Comparison of ENCODE assay signal across 8 cellular contexts in the genomic region with DNA sequence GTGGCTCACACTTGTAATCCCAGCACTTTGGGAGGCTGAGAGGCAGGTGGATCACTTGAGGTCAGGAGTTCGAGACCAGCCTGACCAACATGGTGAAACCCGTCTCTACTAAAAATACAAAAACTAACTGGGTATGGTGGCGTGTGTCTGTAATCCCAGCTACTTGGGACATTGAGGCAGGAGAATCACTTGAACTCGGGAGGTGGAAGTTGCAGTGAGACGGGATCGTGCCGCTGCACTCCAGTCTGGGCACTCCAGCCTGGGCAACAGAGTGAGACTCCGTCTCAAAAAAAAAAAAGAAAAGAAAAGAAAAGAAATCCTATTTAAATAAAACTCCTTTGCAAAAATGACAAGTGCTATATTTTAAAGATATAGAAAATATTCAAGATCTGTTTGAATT. TPM values are rescaled to one million over a fixed set of nuclear protein-coding genes. Genes with fewer than 3 reads are reported as not detected.
DNase-seq lines count a peak whose midpoint lies in the region; ATAC-seq, FAIRE-seq and TF ChIP-seq lines count a peak whose summit lies in the region.
"Not testable (repeated sequence)": the region's sequence is repeated elsewhere in the genome, so short reads cannot be mapped to it uniquely, and the experiment has no call there.

No MANE protein-coding gene starts in this region.

- not testable (repeated sequence) for TF ChIP-seq POLR2A in A549 (IDR thresholded peaks at IDR 0.05; ENCODE audit: low read length)

- TF ChIP-seq RAD21 in A549 (conservative IDR thresholded peaks at IDR 0.05 in 1 of 2, IDR thresholded peaks at IDR 0.05 in 1 of 2): not testable (repeated sequence)

- H4K20me1 ChIP-seq in PC-9 (ENCODE audit: insufficient read depth): not testable (repeated sequence)

- WGBS in A549 (ENCODE audit: missing lambda C conversion rate): 96% methylated on average over 8 of the region's 8 CpGs

- H3K4me1 ChIP-seq in A549 (peaks cover 83% of the 10 kb centered on the region), PC-9 (replicated peaks; ENCODE audit: insufficient read depth) (peaks cover 74% of the 10 kb centered on the region)

- not testable (repeated sequence) for H2AFZ ChIP-seq in PC-9

- H3K4me3 Mint-ChIP-seq in activated CD4-positive, alpha-beta memory T cell treated with anti-CD3 and anti-CD28 coated beads, Interleukin-2, amount 10 ng/mL, durations not matched to agents 7 days and 5 days: peak overlapping the region; percentile 67
- peak overlapping the region; percentile 88 for H3K4me3 Mint-ChIP-seq in activated naive CD8-positive, alpha-beta T cell treated with anti-CD3 and anti-CD28 coated beads, Interleukin-2, amount 10 ng/mL, durations not matched to agents 7 days and 5 days
- peak overlapping the region; percentile 70 to 100 (median 90) for H3K4me3 Mint-ChIP-seq in naive B cell
- H3K4me3 Mint-ChIP-seq in stimulated activated naive CD8-positive, alpha-beta T cell treated with anti-CD3 and anti-CD28 coated beads, Interleukin-15, Interleukin-2, amounts not matched to agents 100 ng/mL and 50 ng/mL, for 24 hours: peak overlapping the region; percentile 100

- H3K4me3 ChIP-seq in A549, PC-9: not testable (repeated sequence)
- H3K4me3 ChIP-seq in GM08714 (ENCODE audit: low read length): peak overlapping the region; percentile 43

- peak overlapping the region; percentile 98 for H3K27ac Mint-ChIP-seq in activated CD4-positive, alpha-beta memory T cell treated with anti-CD3 and anti-CD28 coated beads, Interleukin-2, amount 10 ng/mL, durations not matched to agents 7 days and 5 days
- peak overlapping the region; percentile 88 for H3K27ac Mint-ChIP-seq in activated naive CD8-positive, alpha-beta T cell treated with anti-CD3 and anti-CD28 coated beads, Interleukin-2, amount 10 ng/mL, durations not matched to agents 7 days and 5 days
- peak overlapping the region in 2 of 6 donors; percentile 76 to 78 for H3K27ac Mint-ChIP-seq in naive B cell
- peak overlapping the region; percentile 93 for H3K27ac Mint-ChIP-seq in stimulated activated naive CD8-positive, alpha-beta T cell treated with anti-CD3 and anti-CD28 coated beads, Interleukin-15, Interleukin-2, amounts not matched to agents 100 ng/mL and 50 ng/mL, for 24 hours

- intact Hi-C loops in PC-9 (cut with micrococcal nuclease; ENCODE audit: unreplicated experiment): not testable (repeated sequence)

- H3K4me2 ChIP-seq in A549: peak overlapping the region; percentile 90
- not testable (repeated sequence) for H3K4me2 ChIP-seq in PC-9

- not testable (repeated sequence) for ATAC-seq in A549; activated naive CD8-positive, alpha-beta T cell treated with anti-CD3 and anti-CD28 coated beads, Interleukin-2, amount 10 ng/mL, durations not matched to agents 7 days and 5 days (ENCODE audit: low read depth); naive B cell (ENCODE audit: low read depth in 2 of 2)

- POLR2A ChIA-PET in A549 (lab: Yijun Ruan, JAX): interaction anchor here (1.2 to 4.5 kb wide), 3 partner anchors 9 to 758 kb away, joined by 3 to 21 read pairs (median 14); partner anchors contain the start of gene BTG1
- POLR2A ChIA-PET in PC-9 (lab: Charles Lee; ENCODE audit: unreplicated experiment): not testable (repeated sequence)
- POLR2A ChIA-PET in activated CD4-positive, alpha-beta memory T cell treated with anti-CD3 and anti-CD28 coated beads, Interleukin-2, amount 10 ng/mL, durations not matched to agents 7 days and 5 days (lab: Charles Lee): interaction anchor here (0.9 to 10.0 kb wide), 6 partner anchors 9 to 519 kb away, joined by 3 to 397 read pairs (median 18); partner anchors contain the start of gene BTG1
- POLR2A ChIA-PET in activated naive CD8-positive, alpha-beta T cell treated with anti-CD3 and anti-CD28 coated beads, Interleukin-2, amount 10 ng/mL, durations not matched to agents 7 days and 5 days (lab: Charles Lee): interaction anchor here (0.6 to 10.2 kb wide), 9 partner anchors 9 to 268 kb away, joined by 3 to 311 read pairs (median 4); partner anchors contain the start of gene BTG1

- H3K9me3 Mint-ChIP-seq in activated CD4-positive, alpha-beta memory T cell treated with anti-CD3 and anti-CD28 coated beads, Interleukin-2, amount 10 ng/mL, durations not matched to agents 7 days and 5 days; activated naive CD8-positive, alpha-beta T cell treated with anti-CD3 and anti-CD28 coated beads, Interleukin-2, amount 10 ng/mL, durations not matched to agents 7 days and 5 days; naive B cell; stimulated activated naive CD8-positive, alpha-beta T cell treated with anti-CD3 and anti-CD28 coated beads, Interleukin-15, Interleukin-2, amounts not matched to agents 100 ng/mL and 50 ng/mL, for 24 hours: not testable (repeated sequence)

- not testable (repeated sequence) for TF ChIP-seq CTCF in A549 (IDR thresholded peaks at IDR 0.05); PC-9 (conservative IDR thresholded peaks at IDR 0.05)

- FAIRE-seq in A549 (lab: Jason Lieb, UNC): not testable (repeated sequence)

- CTCF ChIA-PET in A549 (lab: Yijun Ruan, JAX): interaction anchor here (0.7 to 2.7 kb wide), 7 partner anchors 9 to 754 kb away, joined by 3 to 11 read pairs (median 3); no protein-coding TSS in a partner anchor
- CTCF ChIA-PET in PC-9 (lab: Charles Lee): not testable (repeated sequence)
- CTCF ChIA-PET in activated CD4-positive, alpha-beta memory T cell treated with anti-CD3 and anti-CD28 coated beads, Interleukin-2, amount 10 ng/mL, durations not matched to agents 7 days and 5 days (lab: Charles Lee): interaction anchor here (3.4 to 5.7 kb wide), 2 partner anchors 10 to 105 kb away, joined by 8 to 35 read pairs; partner anchors contain the start of gene BTG1

- peaks cover 100% of the 10 kb centered on the region for H3K79me2 ChIP-seq in PC-9 (ENCODE audit: low read depth)

- TF ChIP-seq EP300 in A549 (IDR thresholded peaks at IDR 0.05): not testable (repeated sequence)

- H3K36me3 Mint-ChIP-seq in activated CD4-positive, alpha-beta memory T cell treated with anti-CD3 and anti-CD28 coated beads, Interleukin-2, amount 10 ng/mL, durations not matched to agents 7 days and 5 days (ENCODE audit: low read depth): peaks cover 79% of the 10 kb centered on the region
- H3K36me3 Mint-ChIP-seq in activated naive CD8-positive, alpha-beta T cell treated with anti-CD3 and anti-CD28 coated beads, Interleukin-2, amount 10 ng/mL, durations not matched to agents 7 days and 5 days: peaks cover 41% of the 10 kb centered on the region
- peaks cover 16 to 34% of the 10 kb centered on the region in 2 donors for H3K36me3 Mint-ChIP-seq in naive B cell
- H3K36me3 Mint-ChIP-seq in stimulated activated naive CD8-positive, alpha-beta T cell treated with anti-CD3 and anti-CD28 coated beads, Interleukin-15, Interleukin-2, amounts not matched to agents 100 ng/mL and 50 ng/mL, for 24 hours (ENCODE audit: low read depth): peaks cover 54% of the 10 kb centered on the region

- not testable (repeated sequence) for H3K9me3 ChIP-seq in A549; PC-9 (ENCODE audit: insufficient read depth, low read depth)

- BruUV-seq in PC-9 (replicated peaks; lab: Mats Ljungman, UMichigan): not testable (repeated sequence)

- peaks cover 87% of the 10 kb centered on the region for H3K4me1 Mint-ChIP-seq in activated CD4-positive, alpha-beta memory T cell treated with anti-CD3 and anti-CD28 coated beads, Interleukin-2, amount 10 ng/mL, durations not matched to agents 7 days and 5 days
- peaks cover 79% of the 10 kb centered on the region for H3K4me1 Mint-ChIP-seq in activated naive CD8-positive, alpha-beta T cell treated with anti-CD3 and anti-CD28 coated beads, Interleukin-2, amount 10 ng/mL, durations not matched to agents 7 days and 5 days
- peaks cover 72 to 90% (median 89%) of the 10 kb centered on the region in 3 donors for H3K4me1 Mint-ChIP-seq in naive B cell
- peaks cover 92% of the 10 kb centered on the region for H3K4me1 Mint-ChIP-seq in stimulated activated naive CD8-positive, alpha-beta T cell treated with anti-CD3 and anti-CD28 coated beads, Interleukin-15, Interleukin-2, amounts not matched to agents 100 ng/mL and 50 ng/mL, for 24 hours (ENCODE audit: low read depth)

- DNase-seq in A549 (ENCODE audit: low read depth in 1 of 2, low spot score in 1 of 2); PC-9; activated CD4-positive, alpha-beta memory T cell treated with anti-CD3 and anti-CD28 coated beads, Interleukin-2, amount 10 ng/mL, durations not matched to agents 7 days and 5 days; activated naive CD8-positive, alpha-beta T cell treated with anti-CD3 and anti-CD28 coated beads, Interleukin-2, amount 10 ng/mL, durations not matched to agents 7 days and 5 days; epithelial cell of prostate (ENCODE audit: low read depth, low spot score); naive B cell: not testable (repeated sequence)

- not testable (repeated sequence) for H3K27me3 ChIP-seq in PC-9 (ENCODE audit: insufficient read depth, low read depth)

- H3F3A ChIP-seq in PC-9 (ENCODE audit: insufficient read depth, low read depth): peaks cover 36% of the 10 kb centered on the region; the same call in 1 of the 2 replicates

- H3K27me3 Mint-ChIP-seq in activated CD4-positive, alpha-beta memory T cell treated with anti-CD3 and anti-CD28 coated beads, Interleukin-2, amount 10 ng/mL, durations not matched to agents 7 days and 5 days; activated naive CD8-positive, alpha-beta T cell treated with anti-CD3 and anti-CD28 coated beads, Interleukin-2, amount 10 ng/mL, durations not matched to agents 7 days and 5 days; naive B cell; stimulated activated naive CD8-positive, alpha-beta T cell treated with anti-CD3 and anti-CD28 coated beads, Interleukin-15, Interleukin-2, amounts not matched to agents 100 ng/mL and 50 ng/mL, for 24 hours: not testable (repeated sequence)

- not testable (repeated sequence) for H3K9me2 ChIP-seq in PC-9 (ENCODE audit: insufficient read depth)

- H3K36me3 ChIP-seq in PC-9 (ENCODE audit: low read depth): peaks cover 50% of the 10 kb centered on the region

- peak overlapping the region; percentile 85 to 92 for H3K27ac ChIP-seq in A549
- 0 out of 2 replicates have a peak overlapping the region, but pooled peaks have one; percentile 48 for H3K27ac ChIP-seq in PC-9
- peak overlapping the region; percentile 98 for H3K27ac ChIP-seq in epithelial cell of prostate

RNA-seq across cellular contexts. Expression of gene BTG1, which starts 10.1 kb away (rescaled TPM):
- polyA plus RNA-seq in A549 (2011; rRNA removed) (138 and 215 TPM in 2 replicates), A549 (2017; fragmentation: RNase III; extraction: RNeasy Plus Mini Kit Qiagen cat#74134 plus additional on column Dnase treatment) (21.0 to 30.6 TPM (median 29.4 TPM) in 3 replicates), naive B cell (ENCODE audit: low read depth in 6 of 6) (1,000 to 10,000 TPM in 3 of 6 donors, 100 to 1,000 TPM in 3; 644 to 1,809 (median 1,004) TPM)
- 40.4 and 47.2 TPM in 2 replicates for polyA plus RNA-seq in A549 (2012; cell fraction: cytosol; rRNA removed)
- 10.9 and 12.1 TPM in 2 replicates for polyA plus RNA-seq in A549 (2012; cell fraction: nucleus; rRNA removed)
- polyA minus RNA-seq in A549 (2011; rRNA and poly(A)+ RNA removed): 228 and 293 TPM in 2 replicates
- total RNA-seq in PC-9 (2021): 72.4 and 111 TPM in 2 replicates
- 100 to 1,000 TPM; 217 to 227 TPM for total RNA-seq in activated CD4-positive, alpha-beta memory T cell treated with anti-CD3 and anti-CD28 coated beads, Interleukin-2, amount 10 ng/mL, durations not matched to agents 7 days and 5 days
- total RNA-seq in activated naive CD8-positive, alpha-beta T cell treated with anti-CD3 and anti-CD28 coated beads, Interleukin-2, amount 10 ng/mL, durations not matched to agents 7 days and 5 days: 100 to 1,000 TPM; 249 to 255 TPM

Comparison
In these comparisons a context has a peak if more than half of its experiments do, and no peak if none do; other contexts are left out.
1. H3K27ac ChIP-seq: peak in every context shown above with its lines; median percentile 98 in epithelial cell of prostate; 88 in A549; 48 in PC-9.